ENCODE assay signal across 12 cellular contexts in genomic region chr17:59642535-59642934, GRCh38. TPM values are rescaled to one million over a fixed set of nuclear protein-coding genes. Genes with fewer than 3 reads are reported as not detected.
A peak's percentile ranks its signal among the peaks of the same experiment; 100 is the strongest.
DNase-seq lines count a peak whose midpoint lies in the region; ATAC-seq, FAIRE-seq and TF ChIP-seq lines count a peak whose summit lies in the region.
"Had no signal": no experiment of that assay in that cellular context is flagged by ENCODE, and none has a peak within 500 bp of the region (broad histone marks: within the 10 kb centered on the region; RNA-seq: fewer than 3 reads in every experiment).

No MANE protein-coding gene starts in this region.

- H3K27me3 Mint-ChIP-seq in Caco-2 (ENCODE audit: insufficient read depth, unreplicated experiment) (no peaks in the 10 kb centered on the region), astrocyte (ENCODE audit: low read depth, unreplicated experiment) (no peaks in the 10 kb centered on the region), osteocyte (ENCODE audit: unreplicated experiment) (no peaks in the 10 kb centered on the region)

- CTCF ChIA-PET in Caco-2 (lab: Charles Lee): interaction anchor here (0.6 to 1.2 kb wide), 2 partner anchors 11 to 323 kb away, joined by 3 to 4 read pairs; no protein-coding TSS in a partner anchor

- DNase-seq in Caco-2 (no peak), astrocyte (ENCODE audit: low read depth) (no peak), osteocyte (ENCODE audit: extremely low spot score, unreplicated experiment) (no peak), GM13976 (ENCODE audit: low spot score) (no peak), transverse colon (no peak), AG08396 (ENCODE audit: low spot score) (no peak)
- DNase-seq: activated naive CD4-positive, alpha-beta T cell treated with anti-CD3 and anti-CD28 coated beads, Interleukin-2, amount 50 U/mL, for 16 hours; head of caudate nucleus; NCI-H1694 treated with DMSO at 0.1 percent for 48 hours had no signal

- no peaks in the 10 kb centered on the region for H3K36me3 ChIP-seq in Caco-2 (ENCODE audit: control insufficient read depth, insufficient read depth, low read length)
- H3K36me3 ChIP-seq in astrocyte (ENCODE audit: insufficient read depth, low read length): peaks cover 26% of the 10 kb centered on the region
- peaks cover 0 to 6% (median 0%) of the 10 kb centered on the region in 4 donors for H3K36me3 ChIP-seq in transverse colon

- H3K36me3 Mint-ChIP-seq in Caco-2 (ENCODE audit: insufficient read depth, unreplicated experiment): peaks cover 41% of the 10 kb centered on the region
- H3K36me3 Mint-ChIP-seq in astrocyte (ENCODE audit: low read depth, unreplicated experiment): peaks cover 18% of the 10 kb centered on the region
- H3K36me3 Mint-ChIP-seq in osteocyte (ENCODE audit: unreplicated experiment): peaks cover 27% of the 10 kb centered on the region

- TF ChIP-seq CTCF in Caco-2 (IDR thresholded peaks at IDR 0.05; ENCODE audit: insufficient read depth in 1 of 2, low read depth in 1 of 2, low read length in 1 of 2, severe bottlenecking in 1 of 2, unreplicated experiment in 1 of 2): no peak
- no peak for TF ChIP-seq CTCF in astrocyte (IDR thresholded peaks at IDR 0.05; ENCODE audit: insufficient read depth, low read depth, low read length)
- no peak for TF ChIP-seq CTCF in osteocyte (IDR thresholded peaks at IDR 0.05)
- TF ChIP-seq CTCF in GM13976 (IDR thresholded peaks at IDR 0.05; ENCODE audit: borderline replicate concordance, control extremely low read depth, extremely low read depth, insufficient read depth, missing control alignments): no peak
- no peak for TF ChIP-seq CTCF in transverse colon (IDR thresholded peaks at IDR 0.05)

- H2AFZ ChIP-seq in astrocyte (ENCODE audit: low read depth, low read length): no peak overlapping the region

- H4K20me1 ChIP-seq in astrocyte (ENCODE audit: insufficient read depth, low read length): peaks cover 98% of the 10 kb centered on the region

- no peak overlapping the region for H3K4me3 ChIP-seq in Caco-2 (ENCODE audit: low read depth, low read length)
- H3K4me3 ChIP-seq in astrocyte (ENCODE audit: insufficient read depth, low read depth, low read length): no peak overlapping the region
- H3K4me3 ChIP-seq in transverse colon: no peak overlapping the region
- H3K4me3 ChIP-seq: vagina had no signal

- ATAC-seq in HG03520 (IDR thresholded peaks at IDR 0.05; ENCODE audit: unreplicated experiment): peak; percentile 6
- ATAC-seq: Panc1 had no signal

- WGBS in transverse colon (ENCODE audit: low coverage in 1 of 2), 2 donors: 46 to 53% methylated on average over 1 of the region's 1 CpG

- TF ChIP-seq EP300 in transverse colon (IDR thresholded peaks at IDR 0.05; ENCODE audit: low read depth): no peak

- H3K27ac ChIP-seq in astrocyte (ENCODE audit: low read depth, low read length) (no peak overlapping the region), transverse colon (peak overlapping the region in 2 of 4 donors; percentile 9 to 16)
- H3K27ac ChIP-seq: vagina had no signal

- in situ Hi-C loops in GM13976 (cut with MboI; ENCODE audit: low sequenced_read_pairs, unreplicated experiment): no loop called here
- in situ Hi-C loops in transverse colon (cut with MboI; ENCODE audit: low pct_ligation_motif_present in 1 of 4, low pct_unique_long_range_greater_than_20kb in 1 of 4, low sequenced_read_pairs in 3 of 4): no loop called here

- no peak overlapping the region for H3K4me3 Mint-ChIP-seq in Caco-2 (ENCODE audit: unreplicated experiment)
- H3K4me3 Mint-ChIP-seq in astrocyte (ENCODE audit: unreplicated experiment): peak overlapping the region; percentile 10
- no peak overlapping the region for H3K4me3 Mint-ChIP-seq in osteocyte (ENCODE audit: unreplicated experiment)

- peaks cover 8% of the 10 kb centered on the region for H3K4me1 ChIP-seq in Caco-2
- no peaks in the 10 kb centered on the region for H3K4me1 ChIP-seq in astrocyte (ENCODE audit: insufficient read depth, low read length)
- H3K4me1 ChIP-seq in transverse colon: peaks cover 10 to 62% (median 40%) of the 10 kb centered on the region in 4 donors

- POLR2A ChIA-PET in Caco-2 (lab: Charles Lee): interaction anchor here (1.0 kb wide), 1 partner anchor 23 kb away, joined by 4 read pairs; the partner anchor contains the start of gene CLTC

- TF ChIP-seq POLR2A in transverse colon (IDR thresholded peaks at IDR 0.05): no peak

- H3K4me1 Mint-ChIP-seq in Caco-2 (ENCODE audit: low read depth, unreplicated experiment): peaks cover 23% of the 10 kb centered on the region
- H3K4me1 Mint-ChIP-seq in astrocyte (ENCODE audit: low read depth, unreplicated experiment): peaks cover 50% of the 10 kb centered on the region
- peaks cover 42% of the 10 kb centered on the region for H3K4me1 Mint-ChIP-seq in osteocyte (ENCODE audit: unreplicated experiment)

- H3K27ac Mint-ChIP-seq in Caco-2 (ENCODE audit: unreplicated experiment) (peak overlapping the region; percentile 48), astrocyte (ENCODE audit: unreplicated experiment) (no peak overlapping the region), osteocyte (ENCODE audit: unreplicated experiment) (peak overlapping the region; percentile 48)

- intact Hi-C loops in Caco-2 (cut with micrococcal nuclease; ENCODE audit: unreplicated experiment): loop anchor here (1.0 to 10.0 kb wide), 2 partner anchors 23 to 118 kb away; partner anchors contain the start of gene CLTC
- intact Hi-C loops in transverse colon (cut with DNase I; ENCODE audit: low total_unique reads): no loop called here

- peaks cover 100% of the 10 kb centered on the region for H3K79me2 ChIP-seq in astrocyte (ENCODE audit: insufficient read depth, low read length)

- H3K9me3 Mint-ChIP-seq in Caco-2 (ENCODE audit: unreplicated experiment): no peaks in the 10 kb centered on the region
- H3K9me3 Mint-ChIP-seq in astrocyte (ENCODE audit: unreplicated experiment): no peaks in the 10 kb centered on the region
- no peaks in the 10 kb centered on the region for H3K9me3 Mint-ChIP-seq in osteocyte (ENCODE audit: unreplicated experiment)

- FAIRE-seq in astrocyte (lab: Jason Lieb, UNC): no peak

- no peaks in the 10 kb centered on the region for H3K27me3 ChIP-seq in Caco-2 (replicated peaks; ENCODE audit: control insufficient read depth, insufficient read depth, low read length)
- H3K27me3 ChIP-seq in astrocyte (ENCODE audit: insufficient read depth, low read length): no peaks in the 10 kb centered on the region
- no peaks in the 10 kb centered on the region for H3K27me3 ChIP-seq in transverse colon
- H3K27me3 ChIP-seq: vagina had no signal

- no peak overlapping the region for H3K4me2 ChIP-seq in astrocyte (ENCODE audit: low read length)

- no peaks in the 10 kb centered on the region for H3K9me3 ChIP-seq in Caco-2
- no peaks in the 10 kb centered on the region for H3K9me3 ChIP-seq in astrocyte (ENCODE audit: insufficient read depth, low read depth, low read length)
- no peaks in the 10 kb centered on the region for H3K9me3 ChIP-seq in transverse colon
- H3K9me3 ChIP-seq: vagina had no signal

- no peak overlapping the region for H3K9ac ChIP-seq in astrocyte (ENCODE audit: low read length)

- BruUV-seq in Caco-2 (replicated peaks; lab: Mats Ljungman, UMichigan): no TSS peak

RNA-seq across cellular contexts. Expression of gene CLTC, which starts 22.8 kb away (rescaled TPM):
- 289 and 302 TPM in 2 replicates for total RNA-seq in Caco-2 (2022)
- 381 and 391 TPM in 2 replicates for total RNA-seq in astrocyte
- 297 and 319 TPM in 2 replicates for total RNA-seq in osteocyte
- total RNA-seq in transverse colon: 100 to 1,000 TPM; 165 to 283 (median 242) TPM
